Comparison of ENCODE assay signal across 1 cellular context in genomic region chr13:113183450-113184129, GRCh38.
TF ChIP-seq lines count a peak whose summit lies in the region.

No MANE protein-coding gene starts in this region.

TF ChIP-seq in GM12878, 131 proteins besides CTCF, POLR2A, EP300 and RAD21:
- TF ChIP-seq RUNX3 (IDR thresholded peaks at IDR 0.05; ENCODE audit: low read length), result no peak
- TF ChIP-seq GATAD2B (conservative IDR thresholded peaks at IDR 0.05; ENCODE audit: low read depth), result no peak
- TF ChIP-seq TCF3 (IDR thresholded peaks at IDR 0.05; ENCODE audit: borderline replicate concordance, insufficient read depth, low read depth, low read length), result no peak
- TF ChIP-seq ZNF217 (IDR thresholded peaks at IDR 0.05), result no peak
- no peak for TF ChIP-seq BCL11A (IDR thresholded peaks at IDR 0.05; ENCODE audit: low read depth, low read length)
- TF ChIP-seq BHLHE40 (IDR thresholded peaks at IDR 0.05; ENCODE audit: borderline replicate concordance in 1 of 2, low read depth in 2 of 2, low read length in 1 of 2), result no peak
- TF ChIP-seq DPF2 (IDR thresholded peaks at IDR 0.05), result no peak
- TF ChIP-seq YY1 (IDR thresholded peaks at IDR 0.05; ENCODE audit: low read depth, low read length), result no peak
